ENCODE assay signal across 4 cellular contexts in the genomic region with DNA sequence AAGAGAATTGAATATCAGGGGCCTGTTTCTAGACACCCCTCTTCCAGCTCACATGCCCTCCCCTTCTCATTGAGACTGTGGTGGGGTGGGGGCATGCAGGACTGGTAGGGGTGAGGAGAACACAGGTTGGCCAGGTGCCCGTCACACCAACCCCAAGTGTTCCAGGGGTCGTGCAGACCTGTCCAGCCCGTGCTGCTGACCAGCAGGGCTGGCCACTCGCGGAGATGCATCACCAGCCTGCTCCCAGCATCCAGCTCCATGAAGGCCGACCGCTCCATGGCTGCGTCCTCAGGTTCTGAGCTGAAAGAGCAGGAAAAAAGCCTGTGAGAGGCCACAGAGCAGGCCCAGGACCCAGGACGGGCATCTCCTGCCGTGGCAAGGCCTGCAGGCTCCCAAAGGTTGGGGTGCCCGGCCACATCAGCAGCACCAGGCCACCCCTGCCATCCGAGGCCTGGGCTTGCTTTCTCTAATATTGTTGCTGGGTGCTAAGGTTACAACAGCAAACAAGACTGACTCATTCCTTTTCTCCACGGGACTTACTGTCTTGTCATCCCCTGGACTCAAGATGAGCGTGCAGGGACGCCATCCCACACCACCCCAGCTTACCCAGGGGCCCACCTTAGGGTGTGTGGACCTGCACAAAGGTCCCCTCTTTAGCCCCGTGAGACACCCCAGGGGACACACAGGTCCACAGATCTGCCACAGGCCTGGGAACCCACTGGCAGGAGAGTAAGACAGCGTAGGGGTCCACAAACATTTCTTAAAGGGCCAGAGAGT. TPM values are rescaled to one million over a fixed set of nuclear protein-coding genes. Genes with fewer than 3 reads are reported as not detected.
"Had no signal": no experiment of that assay in that cellular context is flagged by ENCODE, and none has a peak within 500 bp of the region (broad histone marks: within the 10 kb centered on the region; RNA-seq: fewer than 3 reads in every experiment).

No MANE protein-coding gene starts in this region.

RNA-seq across cellular contexts. Expression of a gene that starts 35.4 kb away (rescaled TPM):
- total RNA-seq: activated CD4-positive, alpha-beta memory T cell treated with anti-CD3 and anti-CD28 coated beads, Interleukin-2, amount 10 ng/mL, durations not matched to agents 7 days and 5 days; activated CD8-positive, alpha-beta memory T cell treated with anti-CD3 and anti-CD28 coated beads, Interleukin-2, amount 10 ng/mL, durations not matched to agents 7 days and 5 days; LHCN-M2; Peyer's patch had no signal
